Comparison of ENCODE assay signal across 1 cellular context in the genomic region with DNA sequence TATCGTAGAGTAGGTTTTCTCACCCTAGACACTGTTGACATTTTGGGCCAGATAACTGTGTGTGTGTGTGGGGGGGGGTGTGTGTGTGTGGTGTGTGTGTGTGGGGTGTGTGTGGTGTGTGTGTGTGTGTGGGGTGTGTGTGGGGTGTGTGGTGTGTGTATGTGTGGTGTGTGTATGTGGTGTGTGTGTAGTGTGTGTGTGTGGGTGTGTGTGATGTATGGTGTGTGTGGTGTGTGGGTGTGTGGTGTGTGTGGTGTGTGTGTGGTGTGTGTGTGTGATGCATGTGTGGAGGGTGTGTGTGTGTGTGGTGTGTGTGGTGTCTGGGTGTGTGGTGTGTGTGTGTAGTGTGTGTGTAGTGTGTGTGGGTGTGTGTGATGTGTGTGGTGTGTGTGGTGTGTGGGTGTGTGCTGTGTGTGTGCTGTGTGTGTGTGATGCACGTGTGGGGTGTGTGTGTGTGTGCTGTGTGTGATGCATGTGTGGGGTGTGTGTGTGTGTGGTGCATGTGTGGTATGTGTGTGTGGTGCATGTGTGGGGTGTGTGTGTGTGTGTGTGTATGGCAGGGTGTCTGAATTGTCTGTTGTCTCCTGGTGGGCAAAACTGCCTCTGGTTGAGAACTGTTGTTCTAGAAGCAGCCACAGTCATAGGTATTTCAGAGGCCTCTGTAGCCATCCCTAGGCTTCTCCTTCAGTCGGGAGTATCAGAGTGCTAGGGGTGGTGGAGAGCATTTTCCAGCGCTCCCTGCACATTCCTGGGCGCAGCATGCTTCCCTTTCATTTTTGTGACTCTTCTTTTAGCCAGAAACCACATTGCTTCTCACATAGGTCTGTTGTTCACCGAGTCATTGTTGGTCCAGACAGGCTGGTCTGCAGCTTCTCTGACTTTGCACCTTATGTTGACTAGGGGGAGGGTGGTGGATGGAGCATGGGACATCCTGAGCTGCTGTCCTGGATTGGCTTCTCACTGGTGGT.
A peak's percentile ranks its signal among the peaks of the same experiment; 100 is the strongest.
TF ChIP-seq lines count a peak whose summit lies in the region.

No MANE protein-coding gene starts in this region.

TF ChIP-seq in HEK293, 187 proteins besides CTCF, POLR2A, EP300 and RAD21 (continued from another document and continues in another):
- TF ChIP-seq, protein P1, sequence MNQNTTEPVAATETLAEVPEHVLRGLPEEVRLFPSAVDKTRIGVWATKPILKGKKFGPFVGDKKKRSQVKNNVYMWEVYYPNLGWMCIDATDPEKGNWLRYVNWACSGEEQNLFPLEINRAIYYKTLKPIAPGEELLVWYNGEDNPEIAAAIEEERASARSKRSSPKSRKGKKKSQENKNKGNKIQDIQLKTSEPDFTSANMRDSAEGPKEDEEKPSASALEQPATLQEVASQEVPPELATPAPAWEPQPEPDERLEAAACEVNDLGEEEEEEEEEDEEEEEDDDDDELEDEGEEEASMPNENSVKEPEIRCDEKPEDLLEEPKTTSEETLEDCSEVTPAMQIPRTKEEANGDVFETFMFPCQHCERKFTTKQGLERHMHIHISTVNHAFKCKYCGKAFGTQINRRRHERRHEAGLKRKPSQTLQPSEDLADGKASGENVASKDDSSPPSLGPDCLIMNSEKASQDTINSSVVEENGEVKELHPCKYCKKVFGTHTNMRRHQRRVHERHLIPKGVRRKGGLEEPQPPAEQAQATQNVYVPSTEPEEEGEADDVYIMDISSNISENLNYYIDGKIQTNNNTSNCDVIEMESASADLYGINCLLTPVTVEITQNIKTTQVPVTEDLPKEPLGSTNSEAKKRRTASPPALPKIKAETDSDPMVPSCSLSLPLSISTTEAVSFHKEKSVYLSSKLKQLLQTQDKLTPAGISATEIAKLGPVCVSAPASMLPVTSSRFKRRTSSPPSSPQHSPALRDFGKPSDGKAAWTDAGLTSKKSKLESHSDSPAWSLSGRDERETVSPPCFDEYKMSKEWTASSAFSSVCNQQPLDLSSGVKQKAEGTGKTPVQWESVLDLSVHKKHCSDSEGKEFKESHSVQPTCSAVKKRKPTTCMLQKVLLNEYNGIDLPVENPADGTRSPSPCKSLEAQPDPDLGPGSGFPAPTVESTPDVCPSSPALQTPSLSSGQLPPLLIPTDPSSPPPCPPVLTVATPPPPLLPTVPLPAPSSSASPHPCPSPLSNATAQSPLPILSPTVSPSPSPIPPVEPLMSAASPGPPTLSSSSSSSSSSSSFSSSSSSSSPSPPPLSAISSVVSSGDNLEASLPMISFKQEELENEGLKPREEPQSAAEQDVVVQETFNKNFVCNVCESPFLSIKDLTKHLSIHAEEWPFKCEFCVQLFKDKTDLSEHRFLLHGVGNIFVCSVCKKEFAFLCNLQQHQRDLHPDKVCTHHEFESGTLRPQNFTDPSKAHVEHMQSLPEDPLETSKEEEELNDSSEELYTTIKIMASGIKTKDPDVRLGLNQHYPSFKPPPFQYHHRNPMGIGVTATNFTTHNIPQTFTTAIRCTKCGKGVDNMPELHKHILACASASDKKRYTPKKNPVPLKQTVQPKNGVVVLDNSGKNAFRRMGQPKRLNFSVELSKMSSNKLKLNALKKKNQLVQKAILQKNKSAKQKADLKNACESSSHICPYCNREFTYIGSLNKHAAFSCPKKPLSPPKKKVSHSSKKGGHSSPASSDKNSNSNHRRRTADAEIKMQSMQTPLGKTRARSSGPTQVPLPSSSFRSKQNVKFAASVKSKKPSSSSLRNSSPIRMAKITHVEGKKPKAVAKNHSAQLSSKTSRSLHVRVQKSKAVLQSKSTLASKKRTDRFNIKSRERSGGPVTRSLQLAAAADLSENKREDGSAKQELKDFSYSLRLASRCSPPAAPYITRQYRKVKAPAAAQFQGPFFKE (tag by site-specific recombination; IDR thresholded peaks at IDR 0.05; ENCODE audit: borderline replicate concordance), result no peak
- TF ChIP-seq, protein P2, sequence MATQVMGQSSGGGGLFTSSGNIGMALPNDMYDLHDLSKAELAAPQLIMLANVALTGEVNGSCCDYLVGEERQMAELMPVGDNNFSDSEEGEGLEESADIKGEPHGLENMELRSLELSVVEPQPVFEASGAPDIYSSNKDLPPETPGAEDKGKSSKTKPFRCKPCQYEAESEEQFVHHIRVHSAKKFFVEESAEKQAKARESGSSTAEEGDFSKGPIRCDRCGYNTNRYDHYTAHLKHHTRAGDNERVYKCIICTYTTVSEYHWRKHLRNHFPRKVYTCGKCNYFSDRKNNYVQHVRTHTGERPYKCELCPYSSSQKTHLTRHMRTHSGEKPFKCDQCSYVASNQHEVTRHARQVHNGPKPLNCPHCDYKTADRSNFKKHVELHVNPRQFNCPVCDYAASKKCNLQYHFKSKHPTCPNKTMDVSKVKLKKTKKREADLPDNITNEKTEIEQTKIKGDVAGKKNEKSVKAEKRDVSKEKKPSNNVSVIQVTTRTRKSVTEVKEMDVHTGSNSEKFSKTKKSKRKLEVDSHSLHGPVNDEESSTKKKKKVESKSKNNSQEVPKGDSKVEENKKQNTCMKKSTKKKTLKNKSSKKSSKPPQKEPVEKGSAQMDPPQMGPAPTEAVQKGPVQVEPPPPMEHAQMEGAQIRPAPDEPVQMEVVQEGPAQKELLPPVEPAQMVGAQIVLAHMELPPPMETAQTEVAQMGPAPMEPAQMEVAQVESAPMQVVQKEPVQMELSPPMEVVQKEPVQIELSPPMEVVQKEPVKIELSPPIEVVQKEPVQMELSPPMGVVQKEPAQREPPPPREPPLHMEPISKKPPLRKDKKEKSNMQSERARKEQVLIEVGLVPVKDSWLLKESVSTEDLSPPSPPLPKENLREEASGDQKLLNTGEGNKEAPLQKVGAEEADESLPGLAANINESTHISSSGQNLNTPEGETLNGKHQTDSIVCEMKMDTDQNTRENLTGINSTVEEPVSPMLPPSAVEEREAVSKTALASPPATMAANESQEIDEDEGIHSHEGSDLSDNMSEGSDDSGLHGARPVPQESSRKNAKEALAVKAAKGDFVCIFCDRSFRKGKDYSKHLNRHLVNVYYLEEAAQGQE (tag by site-specific recombination; IDR thresholded peaks at IDR 0.05), result no peak
- TF ChIP-seq ZBTB17 (tag by site-specific recombination; IDR thresholded peaks at IDR 0.05), result no peak
- no peak for TF ChIP-seq ZNF792 (tag by site-specific recombination; IDR thresholded peaks at IDR 0.05)
- TF ChIP-seq GFI1B (tag by site-specific recombination; IDR thresholded peaks at IDR 0.05), result no peak
- no peak for TF ChIP-seq ZNF529 (tag by site-specific recombination; IDR thresholded peaks at IDR 0.05; ENCODE audit: insufficient replicate concordance)
- no peak for TF ChIP-seq ZNF16 (tag by site-specific recombination; IDR thresholded peaks at IDR 0.05; ENCODE audit: low read depth)
- no peak for TF ChIP-seq ZNF610 (tag by site-specific recombination; IDR thresholded peaks at IDR 0.05; ENCODE audit: borderline replicate concordance)
- peak; percentile 10; the same call in 1 of the 2 replicates for TF ChIP-seq ZNF248 (tag by site-specific recombination; IDR thresholded peaks at IDR 0.05)
- TF ChIP-seq, protein P3, sequence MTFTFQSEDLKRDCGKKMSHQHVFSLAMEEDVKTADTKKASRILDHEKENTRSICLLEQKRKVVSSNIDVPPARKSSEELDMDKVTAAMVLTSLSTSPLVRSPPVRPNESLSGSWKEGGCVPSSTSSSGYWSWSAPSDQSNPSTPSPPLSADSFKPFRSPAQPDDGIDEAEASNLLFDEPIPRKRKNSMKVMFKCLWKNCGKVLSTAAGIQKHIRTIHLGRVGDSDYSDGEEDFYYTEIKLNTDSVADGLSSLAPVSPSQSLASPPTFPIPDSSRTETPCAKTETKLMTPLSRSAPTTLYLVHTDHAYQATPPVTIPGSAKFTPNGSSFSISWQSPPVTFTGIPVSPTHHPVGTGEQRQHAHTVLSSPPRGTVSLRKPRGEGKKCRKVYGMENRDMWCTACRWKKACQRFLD (tag by site-specific recombination; IDR thresholded peaks at IDR 0.05), result no peak
- TF ChIP-seq, protein P4, sequence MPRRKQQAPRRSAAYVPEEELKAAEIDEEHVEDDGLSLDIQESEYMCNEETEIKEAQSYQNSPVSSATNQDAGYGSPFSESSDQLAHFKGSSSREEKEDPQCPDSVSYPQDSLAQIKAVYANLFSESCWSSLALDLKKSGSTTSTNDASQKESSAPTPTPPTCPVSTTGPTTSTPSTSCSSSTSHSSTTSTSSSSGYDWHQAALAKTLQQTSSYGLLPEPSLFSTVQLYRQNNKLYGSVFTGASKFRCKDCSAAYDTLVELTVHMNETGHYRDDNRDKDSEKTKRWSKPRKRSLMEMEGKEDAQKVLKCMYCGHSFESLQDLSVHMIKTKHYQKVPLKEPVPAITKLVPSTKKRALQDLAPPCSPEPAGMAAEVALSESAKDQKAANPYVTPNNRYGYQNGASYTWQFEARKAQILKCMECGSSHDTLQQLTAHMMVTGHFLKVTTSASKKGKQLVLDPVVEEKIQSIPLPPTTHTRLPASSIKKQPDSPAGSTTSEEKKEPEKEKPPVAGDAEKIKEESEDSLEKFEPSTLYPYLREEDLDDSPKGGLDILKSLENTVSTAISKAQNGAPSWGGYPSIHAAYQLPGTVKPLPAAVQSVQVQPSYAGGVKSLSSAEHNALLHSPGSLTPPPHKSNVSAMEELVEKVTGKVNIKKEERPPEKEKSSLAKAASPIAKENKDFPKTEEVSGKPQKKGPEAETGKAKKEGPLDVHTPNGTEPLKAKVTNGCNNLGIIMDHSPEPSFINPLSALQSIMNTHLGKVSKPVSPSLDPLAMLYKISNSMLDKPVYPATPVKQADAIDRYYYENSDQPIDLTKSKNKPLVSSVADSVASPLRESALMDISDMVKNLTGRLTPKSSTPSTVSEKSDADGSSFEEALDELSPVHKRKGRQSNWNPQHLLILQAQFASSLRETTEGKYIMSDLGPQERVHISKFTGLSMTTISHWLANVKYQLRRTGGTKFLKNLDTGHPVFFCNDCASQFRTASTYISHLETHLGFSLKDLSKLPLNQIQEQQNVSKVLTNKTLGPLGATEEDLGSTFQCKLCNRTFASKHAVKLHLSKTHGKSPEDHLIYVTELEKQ (tag by site-specific recombination; IDR thresholded peaks at IDR 0.05; ENCODE audit: borderline replicate concordance), result no peak
- TF ChIP-seq ZNF19 (tag by site-specific recombination; IDR thresholded peaks at IDR 0.05; ENCODE audit: low read depth), result no peak
- TF ChIP-seq ZNF214 (tag by site-specific recombination; IDR thresholded peaks at IDR 0.05; ENCODE audit: borderline replicate concordance), result no peak
- TF ChIP-seq ZNF157 (tag by site-specific recombination; IDR thresholded peaks at IDR 0.05), result 0 out of 2 replicates have a peak, but pooled peaks have one; percentile 11
- TF ChIP-seq ZNF132 (tag by site-specific recombination; IDR thresholded peaks at IDR 0.05; ENCODE audit: borderline replicate concordance), result no peak
- TF ChIP-seq, protein P5, sequence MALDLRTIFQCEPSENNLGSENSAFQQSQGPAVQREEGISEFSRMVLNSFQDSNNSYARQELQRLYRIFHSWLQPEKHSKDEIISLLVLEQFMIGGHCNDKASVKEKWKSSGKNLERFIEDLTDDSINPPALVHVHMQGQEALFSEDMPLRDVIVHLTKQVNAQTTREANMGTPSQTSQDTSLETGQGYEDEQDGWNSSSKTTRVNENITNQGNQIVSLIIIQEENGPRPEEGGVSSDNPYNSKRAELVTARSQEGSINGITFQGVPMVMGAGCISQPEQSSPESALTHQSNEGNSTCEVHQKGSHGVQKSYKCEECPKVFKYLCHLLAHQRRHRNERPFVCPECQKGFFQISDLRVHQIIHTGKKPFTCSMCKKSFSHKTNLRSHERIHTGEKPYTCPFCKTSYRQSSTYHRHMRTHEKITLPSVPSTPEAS (tag by site-specific recombination; IDR thresholded peaks at IDR 0.05), result peak; percentile 75
- TF ChIP-seq ZNF350 (tag by site-specific recombination; IDR thresholded peaks at IDR 0.05), result no peak
- TF ChIP-seq, protein P6, sequence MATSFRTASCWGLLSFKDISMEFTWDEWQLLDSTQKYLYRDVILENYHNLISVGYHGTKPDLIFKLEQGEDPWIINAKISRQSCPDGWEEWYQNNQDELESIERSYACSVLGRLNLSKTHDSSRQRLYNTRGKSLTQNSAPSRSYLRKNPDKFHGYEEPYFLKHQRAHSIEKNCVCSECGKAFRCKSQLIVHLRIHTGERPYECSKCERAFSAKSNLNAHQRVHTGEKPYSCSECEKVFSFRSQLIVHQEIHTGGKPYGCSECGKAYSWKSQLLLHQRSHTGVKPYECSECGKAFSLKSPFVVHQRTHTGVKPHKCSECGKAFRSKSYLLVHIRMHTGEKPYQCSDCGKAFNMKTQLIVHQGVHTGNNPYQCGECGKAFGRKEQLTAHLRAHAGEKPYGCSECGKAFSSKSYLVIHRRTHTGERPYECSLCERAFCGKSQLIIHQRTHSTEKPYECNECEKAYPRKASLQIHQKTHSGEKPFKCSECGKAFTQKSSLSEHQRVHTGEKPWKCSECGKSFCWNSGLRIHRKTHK (tag by site-specific recombination; IDR thresholded peaks at IDR 0.05), result no peak
- TF ChIP-seq ZBTB7A (tag by site-specific recombination; IDR thresholded peaks at IDR 0.05; ENCODE audit: low read depth), result no peak
- TF ChIP-seq, protein P7, sequence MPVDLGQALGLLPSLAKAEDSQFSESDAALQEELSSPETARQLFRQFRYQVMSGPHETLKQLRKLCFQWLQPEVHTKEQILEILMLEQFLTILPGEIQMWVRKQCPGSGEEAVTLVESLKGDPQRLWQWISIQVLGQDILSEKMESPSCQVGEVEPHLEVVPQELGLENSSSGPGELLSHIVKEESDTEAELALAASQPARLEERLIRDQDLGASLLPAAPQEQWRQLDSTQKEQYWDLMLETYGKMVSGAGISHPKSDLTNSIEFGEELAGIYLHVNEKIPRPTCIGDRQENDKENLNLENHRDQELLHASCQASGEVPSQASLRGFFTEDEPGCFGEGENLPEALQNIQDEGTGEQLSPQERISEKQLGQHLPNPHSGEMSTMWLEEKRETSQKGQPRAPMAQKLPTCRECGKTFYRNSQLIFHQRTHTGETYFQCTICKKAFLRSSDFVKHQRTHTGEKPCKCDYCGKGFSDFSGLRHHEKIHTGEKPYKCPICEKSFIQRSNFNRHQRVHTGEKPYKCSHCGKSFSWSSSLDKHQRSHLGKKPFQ (tag by site-specific recombination; IDR thresholded peaks at IDR 0.05), result 0 out of 2 replicates have a peak, but pooled peaks have one; percentile 12
- no peak for TF ChIP-seq ZNF664 (tag by site-specific recombination; IDR thresholded peaks at IDR 0.05)
- TF ChIP-seq ZNF274 (IDR thresholded peaks at IDR 0.05; ENCODE audit: low read length), result no peak
- no peak for TF ChIP-seq ZNF274 (tag by site-specific recombination; IDR thresholded peaks at IDR 0.05; ENCODE audit: borderline replicate concordance)
- TF ChIP-seq ZNF571 (tag by site-specific recombination; IDR thresholded peaks at IDR 0.05), result no peak
- TF ChIP-seq, protein P8, sequence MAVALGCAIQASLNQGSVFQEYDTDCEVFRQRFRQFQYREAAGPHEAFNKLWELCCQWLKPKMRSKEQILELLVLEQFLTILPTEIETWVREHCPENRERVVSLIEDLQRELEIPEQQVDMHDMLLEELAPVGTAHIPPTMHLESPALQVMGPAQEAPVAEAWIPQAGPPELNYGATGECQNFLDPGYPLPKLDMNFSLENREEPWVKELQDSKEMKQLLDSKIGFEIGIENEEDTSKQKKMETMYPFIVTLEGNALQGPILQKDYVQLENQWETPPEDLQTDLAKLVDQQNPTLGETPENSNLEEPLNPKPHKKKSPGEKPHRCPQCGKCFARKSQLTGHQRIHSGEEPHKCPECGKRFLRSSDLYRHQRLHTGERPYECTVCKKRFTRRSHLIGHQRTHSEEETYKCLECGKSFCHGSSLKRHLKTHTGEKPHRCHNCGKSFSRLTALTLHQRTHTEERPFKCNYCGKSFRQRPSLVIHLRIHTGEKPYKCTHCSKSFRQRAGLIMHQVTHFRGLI (tag by site-specific recombination; IDR thresholded peaks at IDR 0.05), result no peak
- TF ChIP-seq ZNF155 (tag by site-specific recombination; IDR thresholded peaks at IDR 0.05), result no peak
- TF ChIP-seq ZNF146 (tag by site-specific recombination; IDR thresholded peaks at IDR 0.05), result no peak
- TF ChIP-seq ZNF366 (tag by site-specific recombination; conservative IDR thresholded peaks at IDR 0.05), result no peak
- TF ChIP-seq ZNF354C (tag by site-specific recombination; IDR thresholded peaks at IDR 0.05; ENCODE audit: borderline replicate concordance, low read depth), result no peak
- TF ChIP-seq ZNF670 (tag by site-specific recombination; IDR thresholded peaks at IDR 0.05; ENCODE audit: low read depth), result no peak
- peak; percentile 91 for TF ChIP-seq ZFHX2 (tag by site-specific recombination; conservative IDR thresholded peaks at IDR 0.05)
- no peak for TF ChIP-seq ZNF660 (tag by site-specific recombination; IDR thresholded peaks at IDR 0.05)
